1 cellular context compared by ENCODE assay signal in the genomic region with DNA sequence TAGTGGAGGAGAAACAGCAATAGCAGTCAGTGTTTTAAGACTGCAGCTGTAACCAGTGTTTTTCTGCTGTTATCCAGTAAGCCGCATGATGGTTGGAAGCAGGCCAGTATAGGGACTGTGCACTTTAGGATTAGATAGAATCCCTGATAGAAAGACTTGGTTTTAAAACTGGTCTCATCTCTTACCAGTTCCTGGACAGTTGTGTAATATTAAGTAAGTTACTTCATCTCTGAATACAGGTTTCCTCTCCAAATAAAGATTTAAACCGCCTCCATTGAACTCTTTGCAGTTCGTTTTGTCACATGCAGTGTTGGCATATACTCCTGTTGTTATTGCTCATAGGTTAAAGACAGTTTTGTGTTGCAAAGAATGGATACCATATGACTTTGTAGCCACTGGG.
TF ChIP-seq lines count a peak whose summit lies in the region.

No MANE protein-coding gene starts in this region.

TF ChIP-seq in K562, 482 proteins besides CTCF, POLR2A, EP300 and RAD21 (continued from another document):
- TF ChIP-seq KHSRP (IDR thresholded peaks at IDR 0.05) (no peak), SIRT6 (IDR thresholded peaks at IDR 0.05; ENCODE audit: low read depth, low read length) (no peak), FOSL1 (tag; conservative IDR thresholded peaks at IDR 0.05) (no peak), GATA2 (CRISPR knock-in tag; IDR thresholded peaks at IDR 0.05) (peak; percentile 80; the same call in 1 of the 2 replicates), ZMIZ1 (IDR thresholded peaks at IDR 0.05; ENCODE audit: low read depth in 2 of 2, low read length in 2 of 2) (no peak), THRA (IDR thresholded peaks at IDR 0.05) (no peak), THRAP3 (IDR thresholded peaks at IDR 0.05; ENCODE audit: borderline replicate concordance) (no peak), TFAM (CRISPR knock-in tag; conservative IDR thresholded peaks at IDR 0.05) (no peak), CAMTA2 (CRISPR knock-in tag; conservative IDR thresholded peaks at IDR 0.05) (no peak), ZNF232 (CRISPR knock-in tag; IDR thresholded peaks at IDR 0.05) (no peak), KLF16 (IDR thresholded peaks at IDR 0.05) (peak; percentile 75), KDM1A (IDR thresholded peaks at IDR 0.05) (peak; percentile 48 to 54; a peak in 2 of 4 replicates), PTRF (tag; IDR thresholded peaks at IDR 0.05) (no peak), ATF7 (IDR thresholded peaks at IDR 0.05) (0 out of 2 replicates have a peak, but pooled peaks have one; percentile 15), ZFP91 (CRISPR knock-in tag; IDR thresholded peaks at IDR 0.05) (no peak), TCF3 (CRISPR knock-in tag; IDR thresholded peaks at IDR 0.05) (peak; percentile 75), RFX5 (IDR thresholded peaks at IDR 0.05; ENCODE audit: low read depth, low read length) (no peak), CBFA2T3 (IDR thresholded peaks at IDR 0.05) (peak; percentile 89), SIN3B (IDR thresholded peaks at IDR 0.05; ENCODE audit: low read depth) (no peak), SMARCA4 (IDR thresholded peaks at IDR 0.05) (peak; percentile 78), NCOA1 (IDR thresholded peaks at IDR 0.05; ENCODE audit: low read depth) (no peak), JUNB (CRISPR knock-in tag; conservative IDR thresholded peaks at IDR 0.05) (no peak), HMBOX1 (IDR thresholded peaks at IDR 0.05) (peak; percentile 99), CBFB (CRISPR knock-in tag; IDR thresholded peaks at IDR 0.05) (no peak), CSDE1 (IDR thresholded peaks at IDR 0.05) (no peak), ZNF696 (CRISPR knock-in tag; conservative IDR thresholded peaks at IDR 0.05) (no peak), STAG1 (CRISPR knock-in tag; IDR thresholded peaks at IDR 0.05; ENCODE audit: borderline replicate concordance) (no peak), TARDBP (IDR thresholded peaks at IDR 0.05) (no peak), ZNF197 (CRISPR knock-in tag; IDR thresholded peaks at IDR 0.05; ENCODE audit: low read depth) (no peak), HNRNPK (IDR thresholded peaks at IDR 0.05; ENCODE audit: low read depth, low read length, poor library complexity, severe bottlenecking) (no peak), HDAC1 (IDR thresholded peaks at IDR 0.05) (no peak), TRIM24 (IDR thresholded peaks at IDR 0.05) (peak; percentile 40 to 54; a peak in 3 of 4 replicates), SP2 (IDR thresholded peaks at IDR 0.05; ENCODE audit: extremely low read depth, low read depth, low read length, poor library complexity, severe bottlenecking) (no peak), ARNT (IDR thresholded peaks at IDR 0.05) (peak in 1 of 2 experiments; percentile 60; a peak in 1 of 4 replicates), ZNF431 (CRISPR knock-in tag; IDR thresholded peaks at IDR 0.05) (no peak), MTA2 (IDR thresholded peaks at IDR 0.05; ENCODE audit: low read depth) (peak; percentile 47), ZNF311 (CRISPR knock-in tag; IDR thresholded peaks at IDR 0.05) (no peak), BMI1 (IDR thresholded peaks at IDR 0.05; ENCODE audit: low read length) (no peak), RBM22 (IDR thresholded peaks at IDR 0.05; ENCODE audit: low read depth, low read length, poor library complexity, severe bottlenecking) (no peak), ZNF324 (CRISPR knock-in tag; IDR thresholded peaks at IDR 0.05) (no peak), TAL1 (IDR thresholded peaks at IDR 0.05) (peak; percentile 76), STAT5A (IDR thresholded peaks at IDR 0.05; ENCODE audit: borderline replicate concordance, low read length) (peak; percentile 54; the same call in 1 of the 2 replicates), ARID1B (IDR thresholded peaks at IDR 0.05) (peak; percentile 84), TEAD4 (IDR thresholded peaks at IDR 0.05; ENCODE audit: low read length) (peak; percentile 83), TEAD4 (CRISPR knock-in tag; IDR thresholded peaks at IDR 0.05; ENCODE audit: borderline replicate concordance) (no peak), CEBPG (CRISPR knock-in tag; IDR thresholded peaks at IDR 0.05) (no peak), CEBPG (tag; conservative IDR thresholded peaks at IDR 0.05 in 1 of 2, IDR thresholded peaks at IDR 0.05 in 1 of 2) (peak; percentile 76 to 92), NFIC (IDR thresholded peaks at IDR 0.05) (peak; percentile 95), POLR2AphosphoS5 (IDR thresholded peaks at IDR 0.05; ENCODE audit: control insufficient read depth, insufficient read depth, low read depth, low read length) (peak; percentile 71; the same call in 1 of the 2 replicates), NRF1 (conservative IDR thresholded peaks at IDR 0.05 in 1 of 2, IDR thresholded peaks at IDR 0.05 in 1 of 2) (no peak), ZNF3 (CRISPR knock-in tag; IDR thresholded peaks at IDR 0.05) (no peak), SOX6 (IDR thresholded peaks at IDR 0.05) (peak; percentile 56), KDM2B (CRISPR knock-in tag; IDR thresholded peaks at IDR 0.05) (no peak), ZNF224 (CRISPR knock-in tag; IDR thresholded peaks at IDR 0.05) (no peak), TAF9B (IDR thresholded peaks at IDR 0.05; ENCODE audit: partially characterized antibody) (no peak), NFIX (CRISPR knock-in tag; IDR thresholded peaks at IDR 0.05; ENCODE audit: low read depth) (no peak), DPF2 (IDR thresholded peaks at IDR 0.05) (peak; percentile 59), CXXC5 (CRISPR knock-in tag; IDR thresholded peaks at IDR 0.05) (peak; percentile 24; the same call in 1 of the 2 replicates), CBFA2T2 (conservative IDR thresholded peaks at IDR 0.05) (peak; percentile 79), CHD1 (IDR thresholded peaks at IDR 0.05; ENCODE audit: low read length) (no peak), TAF15 (IDR thresholded peaks at IDR 0.05; ENCODE audit: low read depth, low read length) (no peak), GABPB1 (CRISPR knock-in tag; IDR thresholded peaks at IDR 0.05) (no peak), RBM14 (IDR thresholded peaks at IDR 0.05; ENCODE audit: borderline replicate concordance, insufficient read depth, low read depth, low read length) (no peak), DACH1 (IDR thresholded peaks at IDR 0.05; ENCODE audit: partially characterized antibody) (no peak), CEBPB (tag; IDR thresholded peaks at IDR 0.05) (peak; percentile 91), PHF8 (IDR thresholded peaks at IDR 0.05; ENCODE audit: borderline replicate concordance, low read length) (no peak), ZNF589 (CRISPR knock-in tag; IDR thresholded peaks at IDR 0.05; ENCODE audit: low read depth) (no peak), RBM15 (IDR thresholded peaks at IDR 0.05; ENCODE audit: insufficient read depth, low read length) (no peak)
- TF ChIP-seq, protein P1, sequence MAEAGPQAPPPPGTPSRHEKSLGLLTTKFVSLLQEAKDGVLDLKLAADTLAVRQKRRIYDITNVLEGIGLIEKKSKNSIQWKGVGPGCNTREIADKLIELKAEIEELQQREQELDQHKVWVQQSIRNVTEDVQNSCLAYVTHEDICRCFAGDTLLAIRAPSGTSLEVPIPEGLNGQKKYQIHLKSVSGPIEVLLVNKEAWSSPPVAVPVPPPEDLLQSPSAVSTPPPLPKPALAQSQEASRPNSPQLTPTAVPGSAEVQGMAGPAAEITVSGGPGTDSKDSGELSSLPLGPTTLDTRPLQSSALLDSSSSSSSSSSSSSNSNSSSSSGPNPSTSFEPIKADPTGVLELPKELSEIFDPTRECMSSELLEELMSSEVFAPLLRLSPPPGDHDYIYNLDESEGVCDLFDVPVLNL (CRISPR knock-in tag; IDR thresholded peaks at IDR 0.05; ENCODE audit: low read depth): no peak
- TF ChIP-seq, protein P2, sequence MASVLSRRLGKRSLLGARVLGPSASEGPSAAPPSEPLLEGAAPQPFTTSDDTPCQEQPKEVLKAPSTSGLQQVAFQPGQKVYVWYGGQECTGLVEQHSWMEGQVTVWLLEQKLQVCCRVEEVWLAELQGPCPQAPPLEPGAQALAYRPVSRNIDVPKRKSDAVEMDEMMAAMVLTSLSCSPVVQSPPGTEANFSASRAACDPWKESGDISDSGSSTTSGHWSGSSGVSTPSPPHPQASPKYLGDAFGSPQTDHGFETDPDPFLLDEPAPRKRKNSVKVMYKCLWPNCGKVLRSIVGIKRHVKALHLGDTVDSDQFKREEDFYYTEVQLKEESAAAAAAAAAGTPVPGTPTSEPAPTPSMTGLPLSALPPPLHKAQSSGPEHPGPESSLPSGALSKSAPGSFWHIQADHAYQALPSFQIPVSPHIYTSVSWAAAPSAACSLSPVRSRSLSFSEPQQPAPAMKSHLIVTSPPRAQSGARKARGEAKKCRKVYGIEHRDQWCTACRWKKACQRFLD (CRISPR knock-in tag; IDR thresholded peaks at IDR 0.05): no peak
- TF ChIP-seq, protein P3, sequence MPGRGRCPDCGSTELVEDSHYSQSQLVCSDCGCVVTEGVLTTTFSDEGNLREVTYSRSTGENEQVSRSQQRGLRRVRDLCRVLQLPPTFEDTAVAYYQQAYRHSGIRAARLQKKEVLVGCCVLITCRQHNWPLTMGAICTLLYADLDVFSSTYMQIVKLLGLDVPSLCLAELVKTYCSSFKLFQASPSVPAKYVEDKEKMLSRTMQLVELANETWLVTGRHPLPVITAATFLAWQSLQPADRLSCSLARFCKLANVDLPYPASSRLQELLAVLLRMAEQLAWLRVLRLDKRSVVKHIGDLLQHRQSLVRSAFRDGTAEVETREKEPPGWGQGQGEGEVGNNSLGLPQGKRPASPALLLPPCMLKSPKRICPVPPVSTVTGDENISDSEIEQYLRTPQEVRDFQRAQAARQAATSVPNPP (IDR thresholded peaks at IDR 0.05; ENCODE audit: borderline replicate concordance, insufficient read depth, insufficient read length): no peak
- TF ChIP-seq, protein P4, sequence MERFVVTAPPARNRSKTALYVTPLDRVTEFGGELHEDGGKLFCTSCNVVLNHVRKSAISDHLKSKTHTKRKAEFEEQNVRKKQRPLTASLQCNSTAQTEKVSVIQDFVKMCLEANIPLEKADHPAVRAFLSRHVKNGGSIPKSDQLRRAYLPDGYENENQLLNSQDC (CRISPR knock-in tag; IDR thresholded peaks at IDR 0.05): no peak
